Comparison of ENCODE assay signal across 29 cellular contexts in the genomic region with DNA sequence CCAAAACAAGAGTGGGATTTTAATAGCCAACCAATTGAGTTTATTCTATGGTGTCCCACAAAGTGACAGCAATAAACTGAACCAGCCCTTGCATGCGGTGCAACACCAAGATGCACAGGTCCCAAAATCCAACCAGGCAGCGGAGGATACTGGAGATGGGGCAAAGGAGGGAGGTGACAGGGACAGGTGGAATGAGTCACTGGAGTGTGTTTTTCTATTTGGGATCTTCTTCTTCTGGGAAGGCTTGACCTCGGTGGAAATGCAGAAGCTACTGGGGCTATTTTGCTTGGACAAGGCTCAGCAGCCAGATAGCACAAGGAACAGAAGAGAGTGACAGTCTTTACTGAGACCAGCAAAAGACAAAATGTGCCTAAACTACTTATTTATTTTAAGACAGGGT.
"Had no signal": no experiment of that assay in that cellular context is flagged by ENCODE, and none has a peak within 500 bp of the region (broad histone marks: within the 10 kb centered on the region; RNA-seq: fewer than 3 reads in every experiment).

No MANE protein-coding gene starts in this region.

- H3K36me3 ChIP-seq: adrenal gland, brain microvascular endothelial cell, breast epithelium had no signal

- H3K27ac ChIP-seq: adrenal gland, body of pancreas, brain microvascular endothelial cell, breast epithelium had no signal

- H3K27me3 ChIP-seq: adrenal gland, body of pancreas, brain microvascular endothelial cell, breast epithelium had no signal

- H3K9me3 ChIP-seq: adrenal gland, body of pancreas, breast epithelium had no signal

- DNase-seq: activated B cell treated with CpG ODN at 0.5 μM for 24 hours; activated CD4-positive, alpha-beta memory T cell treated with anti-CD3 and anti-CD28 coated beads for 36 hours; activated CD4-positive, alpha-beta T cell treated with anti-CD3 and anti-CD28 coated beads for 4 hours; activated CD4-positive, alpha-beta T cell treated with anti-CD3 and anti-CD28 coated beads, Interleukin-2, amount 10 ng/mL, durations not matched to agents 24 days and 14 days; activated CD4-positive, alpha-beta T cell treated with anti-CD3 and anti-CD28 coated beads, Interleukin-2, amount 50 U/mL, for 1 hour; activated CD4-positive, alpha-beta T cell treated with anti-CD3 and anti-CD28 coated beads, Interleukin-2, amount 50 U/mL, for 4 hours; activated CD4-positive, CD25-positive, alpha-beta regulatory T cell treated with anti-CD3 and anti-CD28 coated beads, Interleukin-2, amount 50 U/mL, for 72 hours; activated CD8-positive, alpha-beta memory T cell treated with anti-CD3 and anti-CD28 coated beads, Interleukin-2, amount 50 U/mL, for 4 hours; activated CD8-positive, alpha-beta T cell treated with anti-CD3 and anti-CD28 coated beads for 36 hours; activated effector memory CD4-positive, alpha-beta T cell treated with anti-CD3 and anti-CD28 coated beads, Interleukin-2, amount 50 U/mL, for 16 hours; activated gamma-delta T cell treated with Interleukin-2 at 50 U/mL for 16 hours; activated naive CD4-positive, alpha-beta T cell; activated naive CD4-positive, alpha-beta T cell treated with anti-CD3 and anti-CD28 coated beads for 36 hours; activated naive CD4-positive, alpha-beta T cell treated with anti-CD3 and anti-CD28 coated beads, Interleukin-2, amount 50 U/mL, for 16 hours; activated naive CD8-positive, alpha-beta T cell treated with anti-CD3 and anti-CD28 coated beads for 36 hours; activated T-cell treated with anti-CD3 and anti-CD28 coated beads for 4 hours; activated T-cell treated with anti-CD3 and anti-CD28 coated beads, Interleukin-2, amount 50 U/mL, for 1 hour; activated T-cell treated with anti-CD3 and anti-CD28 coated beads, Interleukin-2, amount 50 U/mL, for 4 hours; activated T-cell treated with anti-CD3 and anti-CD28 coated beads, Interleukin-2, amount 50 U/mL, for 72 hours; adrenal gland; amniotic stem cell; aorta; body of pancreas; brain microvascular endothelial cell; central memory CD4-positive, alpha-beta T cell; T-helper 1 cell; T-helper 2 cell; T-helper 9 cell had no signal

- H3K4me3 ChIP-seq: adrenal gland, body of pancreas, breast epithelium had no signal

- H3K4me1 ChIP-seq: breast epithelium had no signal
